15 cellular contexts compared by ENCODE assay signal in genomic region chr9:117300686-117301085, GRCh38.
DNase-seq lines count a peak whose midpoint lies in the region; ATAC-seq and TF ChIP-seq lines count a peak whose summit lies in the region.
"Had no signal": no experiment of that assay in that cellular context is flagged by ENCODE, and none has a peak within 500 bp of the region (broad histone marks: within the 10 kb centered on the region; RNA-seq: fewer than 3 reads in every experiment).

No MANE protein-coding gene starts in this region.

- H3K4me3 ChIP-seq in left lung: no peak overlapping the region
- H3K4me3 ChIP-seq: BLaER1, GM23248, HAP-1 had no signal

- no peaks in the 10 kb centered on the region for H3K36me3 ChIP-seq in left lung
- H3K36me3 ChIP-seq: BLaER1, HAP-1 had no signal

- ATAC-seq in left lung: no peak
- ATAC-seq: HepG2 had no signal

- H3K27me3 ChIP-seq in left lung: no peaks in the 10 kb centered on the region
- H3K27me3 ChIP-seq: BLaER1 had no signal

- no peaks in the 10 kb centered on the region for H3K4me1 ChIP-seq in left lung
- H3K4me1 ChIP-seq: HAP-1 had no signal

- no peak for TF ChIP-seq CTCF in left lung (IDR thresholded peaks at IDR 0.05)

- intact Hi-C loops in left lung (cut with DNase I): no loop called here

- H3K9me3 ChIP-seq in left lung: no peaks in the 10 kb centered on the region
- H3K9me3 ChIP-seq: BLaER1, HAP-1 had no signal

- DNase-seq in DMS79 treated with DMSO at 0.1 percent for 48 hours (lab: John Stamatoyannopoulos, UW): peak; percentile 30
- DNase-seq in DMS79 (lab: John Stamatoyannopoulos, UW): no peak
- DNase-seq in NCI-H524 treated with DMSO at 0.1 percent for 48 hours (lab: John Stamatoyannopoulos, UW): peak; percentile 41
- DNase-seq in islet precursor cell: peak; percentile 12
- DNase-seq in SW 1271 (lab: John Stamatoyannopoulos, UW): no peak
- DNase-seq in left lung: no peak
- no peak for DNase-seq in NCI-H446 (lab: John Stamatoyannopoulos, UW)
- DNase-seq: CD4-positive, alpha-beta memory T cell; DMS153; DND-41; GM23248 had no signal

- H3K27ac ChIP-seq in left lung: no peak overlapping the region
- H3K27ac ChIP-seq: 22Rv1, BLaER1, GM23248 had no signal

Comparison
In these comparisons a context has a peak if more than half of its experiments do, and no peak if none do; other contexts are left out.
1. DNase-seq: peak in DMS79 treated with DMSO at 0.1 percent for 48 hours (single experiment), NCI-H524 treated with DMSO at 0.1 percent for 48 hours (single experiment) and islet precursor cell (single experiment); none in DMS79 (single experiment), SW 1271 (0 of 2), left lung (0 of 2) and NCI-H446 (0 of 2).